Comparison of ENCODE assay signal across 8 cellular contexts in the genomic region with DNA sequence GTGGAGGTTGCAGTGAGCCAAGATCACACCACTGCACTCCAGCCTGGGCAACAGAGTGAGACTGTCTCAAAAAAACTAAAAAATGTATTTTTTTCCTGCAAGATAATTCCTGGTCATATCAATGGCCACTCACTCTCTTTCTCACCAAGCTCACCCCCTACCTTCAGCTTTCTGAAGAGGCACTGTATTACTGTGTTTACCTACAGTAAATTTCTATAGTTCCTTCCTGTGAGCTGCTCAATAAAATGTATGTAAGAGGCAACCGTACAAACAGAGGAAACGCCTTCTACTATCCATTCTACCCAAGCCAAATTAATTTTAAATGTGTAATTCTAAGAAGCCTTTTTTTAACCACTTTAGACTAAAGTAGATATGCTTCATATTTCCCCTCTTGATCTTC.
"Had no signal": no experiment of that assay in that cellular context is flagged by ENCODE, and none has a peak within 500 bp of the region (broad histone marks: within the 10 kb centered on the region; RNA-seq: fewer than 3 reads in every experiment).

No MANE protein-coding gene starts in this region.

- H3K36me3 ChIP-seq: HAP-1 had no signal

- H3K4me3 ChIP-seq: HAP-1 had no signal

- H3K27ac Mint-ChIP-seq: HFFc6, IgD-negative memory B cell had no signal

- ATAC-seq: HCT116, HepG2 had no signal

- H3K4me1 ChIP-seq: HAP-1 had no signal

- H3K27ac ChIP-seq: HL-60 had no signal

- H3K4me3 Mint-ChIP-seq: HFFc6, IgD-negative memory B cell had no signal

- H3K9me3 Mint-ChIP-seq: IgD-negative memory B cell had no signal

- H3K9me3 ChIP-seq: HAP-1 had no signal

- DNase-seq: GOT3, H7, HFFc6 had no signal
